ENCODE assay signal across 10 cellular contexts in genomic region chr7:151018421-151019129, GRCh38. TPM values are rescaled to one million over a fixed set of nuclear protein-coding genes. Genes with fewer than 3 reads are reported as not detected.
DNase-seq lines count a peak whose midpoint lies in the region; ATAC-seq, FAIRE-seq and TF ChIP-seq lines count a peak whose summit lies in the region.
"Had no signal": no experiment of that assay in that cellular context is flagged by ENCODE, and none has a peak within 500 bp of the region (broad histone marks: within the 10 kb centered on the region; RNA-seq: fewer than 3 reads in every experiment).

No MANE protein-coding gene starts in this region.

- H4K20me1 ChIP-seq in OCI-LY1 (ENCODE audit: insufficient read depth, low read length), result no peaks in the 10 kb centered on the region

- no peaks in the 10 kb centered on the region for H3K79me1 ChIP-seq in mesenchymal stem cell (replicated peaks; ENCODE audit: low read length, poor library complexity, severe bottlenecking)

- H3K4me3 ChIP-seq in OCI-LY1 (ENCODE audit: low read depth, low read length, poor library complexity, severe bottlenecking) (peak overlapping the region; percentile 51), mesenchymal stem cell (ENCODE audit: insufficient read depth in 1 of 2, low read depth in 1 of 2, low read length in 2 of 2) (peak overlapping the region in 1 of 2 experiments; percentile 66)

- WGBS in mesenchymal stem cell, result 11% methylated on average over 66 of the region's 82 CpGs

- peak overlapping the region; percentile 84 for H4K8ac ChIP-seq in mesenchymal stem cell (ENCODE audit: low read length)

- peak overlapping the region; percentile 85 for H4K91ac ChIP-seq in mesenchymal stem cell (ENCODE audit: low read length)

- no peaks in the 10 kb centered on the region for H3F3A ChIP-seq in OCI-LY1 (ENCODE audit: insufficient read depth, low read length)

- no peaks in the 10 kb centered on the region for H3K9me3 Mint-ChIP-seq in brain

- H3K4me3 Mint-ChIP-seq in brain, result peak overlapping the region; percentile 65 to 82 (median 75)

- H3K4me2 ChIP-seq in OCI-LY1 (ENCODE audit: low read length), result peak overlapping the region; percentile 57
- peak overlapping the region; percentile 19 for H3K4me2 ChIP-seq in mesenchymal stem cell (ENCODE audit: low read length, poor library complexity, severe bottlenecking)

- no peaks in the 10 kb centered on the region for H3K79me2 ChIP-seq in OCI-LY1 (ENCODE audit: insufficient read depth, low read length)

- peak overlapping the region in 3 of 5 experiments; percentile 21 to 86 (median 84) for H3K27ac Mint-ChIP-seq in brain

- no peak overlapping the region for H2BK120ac ChIP-seq in mesenchymal stem cell (ENCODE audit: low read depth, low read length)

- H3K36me3 ChIP-seq in OCI-LY1 (ENCODE audit: insufficient read depth, low read length) (no peaks in the 10 kb centered on the region), mesenchymal stem cell (ENCODE audit: control insufficient read depth in 1 of 2, insufficient read depth in 2 of 2, low read depth in 1 of 2, low read length in 2 of 2) (no peaks in the 10 kb centered on the region)

- H2AFZ ChIP-seq in OCI-LY1 (ENCODE audit: low read length) (no peak overlapping the region), mesenchymal stem cell (ENCODE audit: low read depth, low read length) (no peak overlapping the region)

- FAIRE-seq in frontal cortex (lab: Jason Lieb, UNC), result no peak
- FAIRE-seq: islet of Langerhans had no signal

- H3K27me3 ChIP-seq in OCI-LY1 (ENCODE audit: insufficient read depth, low read length) (peaks cover 11% of the 10 kb centered on the region), mesenchymal stem cell (ENCODE audit: control insufficient read depth in 1 of 2, insufficient read depth in 1 of 2, low read length in 2 of 2) (peaks cover 55 to 64% of the 10 kb centered on the region in 2 experiments)

- H3K4me1 ChIP-seq in OCI-LY1 (ENCODE audit: insufficient read depth, low read length, severe bottlenecking) (peaks cover 25% of the 10 kb centered on the region), mesenchymal stem cell (ENCODE audit: control insufficient read depth, insufficient read depth, low read depth, low read length) (peaks cover 14% of the 10 kb centered on the region)

- no peaks in the 10 kb centered on the region for H3K9me3 ChIP-seq in OCI-LY1 (ENCODE audit: low read length)
- H3K9me3 ChIP-seq in mesenchymal stem cell (ENCODE audit: control insufficient read depth, low read length), result no peaks in the 10 kb centered on the region

- no peak overlapping the region for H2AK5ac ChIP-seq in mesenchymal stem cell (ENCODE audit: low read length, severe bottlenecking)

- peak overlapping the region; percentile 0 to 63 for H3K4ac ChIP-seq in mesenchymal stem cell (ENCODE audit: low read depth in 1 of 2, low read length in 2 of 2)

- TF ChIP-seq CTCF in OCI-LY1 (IDR thresholded peaks at IDR 0.05; ENCODE audit: low read length), result peak; percentile 4; the same call in 1 of the 2 replicates
- no peak for TF ChIP-seq CTCF in brain (conservative IDR thresholded peaks at IDR 0.05)

- no peak overlapping the region for H2BK5ac ChIP-seq in mesenchymal stem cell (ENCODE audit: low read depth, low read length, poor library complexity, severe bottlenecking)

- no peak overlapping the region for H3K27ac ChIP-seq in OCI-LY1 (ENCODE audit: low read depth, low read length, poor library complexity, severe bottlenecking)
- H3K27ac ChIP-seq in mesenchymal stem cell (ENCODE audit: low read length, poor library complexity, severe bottlenecking), result no peak overlapping the region

- H3K9ac ChIP-seq in OCI-LY1 (ENCODE audit: low read length) (no peak overlapping the region; the same call in 1 of the 2 replicates), mesenchymal stem cell (ENCODE audit: low read length) (no peak overlapping the region)

- peak overlapping the region in 1 of 2 experiments; percentile 91 for H2BK12ac ChIP-seq in mesenchymal stem cell (ENCODE audit: low read length in 2 of 2)

- H3K4me1 Mint-ChIP-seq in brain, result peaks cover 60% of the 10 kb centered on the region

- peak overlapping the region in 1 of 2 experiments; percentile 93 for H3K14ac ChIP-seq in mesenchymal stem cell (ENCODE audit: low read length in 2 of 2)

- H3K18ac ChIP-seq in mesenchymal stem cell (ENCODE audit: low read depth in 1 of 2, low read length in 2 of 2), result peak overlapping the region; percentile 72 to 81

- H3K9me2 ChIP-seq in OCI-LY1 (ENCODE audit: low read depth, low read length), result no peaks in the 10 kb centered on the region

- ATAC-seq in GM18502 (IDR thresholded peaks at IDR 0.05; ENCODE audit: poor library complexity, unreplicated experiment) (peak; percentile 7), HG03025 (IDR thresholded peaks at IDR 0.05; ENCODE audit: low FRiP score, unreplicated experiment) (no peak)

- no peaks in the 10 kb centered on the region for H3K36me3 Mint-ChIP-seq in brain

- H2BK15ac ChIP-seq in mesenchymal stem cell (ENCODE audit: low read depth, poor library complexity, severe bottlenecking), result no peak overlapping the region

- peaks cover 73% of the 10 kb centered on the region for H3K27me3 Mint-ChIP-seq in brain

- no peak overlapping the region for H3K23ac ChIP-seq in mesenchymal stem cell (ENCODE audit: low read length in 2 of 2)

- peak; percentile 23 for DNase-seq in mesenchymal stem cell
- no peak for DNase-seq in middle frontal gyrus (ENCODE audit: extremely low spot score, low spot score)
- DNase-seq in frontal cortex (ENCODE audit: low spot score in 2 of 2), result no peak
- DNase-seq in T1000 (lab: John Stamatoyannopoulos, UW), result no peak

RNA-seq across cellular contexts. Expression of gene ATG9B, which starts 5.7 kb away (rescaled TPM):
- polyA plus RNA-seq in brain (ENCODE audit: insufficient read depth, low read depth, low replicate concordance), result 0.24 TPM
- 0.28 TPM for polyA plus RNA-seq in mesenchymal stem cell (2013, experiment 1 of 2)
- polyA plus RNA-seq in mesenchymal stem cell (2013, experiment 2 of 2), result 0.71 TPM
- 2.4 TPM for total RNA-seq in frontal cortex
- total RNA-seq: HT1080 had no signal

RNA-seq across cellular contexts. Expression of gene ABCB8, which starts 9.7 kb away (rescaled TPM):
- polyA plus RNA-seq in brain (ENCODE audit: insufficient read depth, low read depth, low replicate concordance), result 29.9 TPM
- polyA plus RNA-seq in mesenchymal stem cell (2013, experiment 1 of 2), result 17.2 TPM
- 16.1 TPM for polyA plus RNA-seq in mesenchymal stem cell (2013, experiment 2 of 2)
- total RNA-seq in frontal cortex, result 22.8 TPM

RNA-seq across cellular contexts. Expression of gene NOS3, which starts 27.8 kb away (rescaled TPM):
- polyA plus RNA-seq in brain (ENCODE audit: insufficient read depth, low read depth, low replicate concordance), result 4.2 TPM
- 4.7 TPM for polyA plus RNA-seq in mesenchymal stem cell (2013, experiment 1 of 2)
- polyA plus RNA-seq in mesenchymal stem cell (2013, experiment 2 of 2), result 3.5 TPM
- 0.82 TPM for total RNA-seq in frontal cortex

RNA-seq across cellular contexts. Expression of gene ASIC3, which starts 29.8 kb away (rescaled TPM):
- 2.0 TPM for polyA plus RNA-seq in brain (ENCODE audit: insufficient read depth, low read depth, low replicate concordance)
- polyA plus RNA-seq in mesenchymal stem cell (2013, experiment 1 of 2), result 0.99 TPM
- 1.0 TPM for polyA plus RNA-seq in mesenchymal stem cell (2013, experiment 2 of 2)
- total RNA-seq in frontal cortex, result 0.82 TPM

RNA-seq across cellular contexts. Expression of gene CDK5, which starts 39.1 kb away (rescaled TPM):
- polyA plus RNA-seq in brain (ENCODE audit: insufficient read depth, low read depth, low replicate concordance), result 45.3 TPM
- 20.3 TPM for polyA plus RNA-seq in mesenchymal stem cell (2013, experiment 1 of 2)
- polyA plus RNA-seq in mesenchymal stem cell (2013, experiment 2 of 2), result 21.3 TPM
- 47.7 TPM for total RNA-seq in frontal cortex
